ENCODE assay signal across 1 cellular context in the genomic region with DNA sequence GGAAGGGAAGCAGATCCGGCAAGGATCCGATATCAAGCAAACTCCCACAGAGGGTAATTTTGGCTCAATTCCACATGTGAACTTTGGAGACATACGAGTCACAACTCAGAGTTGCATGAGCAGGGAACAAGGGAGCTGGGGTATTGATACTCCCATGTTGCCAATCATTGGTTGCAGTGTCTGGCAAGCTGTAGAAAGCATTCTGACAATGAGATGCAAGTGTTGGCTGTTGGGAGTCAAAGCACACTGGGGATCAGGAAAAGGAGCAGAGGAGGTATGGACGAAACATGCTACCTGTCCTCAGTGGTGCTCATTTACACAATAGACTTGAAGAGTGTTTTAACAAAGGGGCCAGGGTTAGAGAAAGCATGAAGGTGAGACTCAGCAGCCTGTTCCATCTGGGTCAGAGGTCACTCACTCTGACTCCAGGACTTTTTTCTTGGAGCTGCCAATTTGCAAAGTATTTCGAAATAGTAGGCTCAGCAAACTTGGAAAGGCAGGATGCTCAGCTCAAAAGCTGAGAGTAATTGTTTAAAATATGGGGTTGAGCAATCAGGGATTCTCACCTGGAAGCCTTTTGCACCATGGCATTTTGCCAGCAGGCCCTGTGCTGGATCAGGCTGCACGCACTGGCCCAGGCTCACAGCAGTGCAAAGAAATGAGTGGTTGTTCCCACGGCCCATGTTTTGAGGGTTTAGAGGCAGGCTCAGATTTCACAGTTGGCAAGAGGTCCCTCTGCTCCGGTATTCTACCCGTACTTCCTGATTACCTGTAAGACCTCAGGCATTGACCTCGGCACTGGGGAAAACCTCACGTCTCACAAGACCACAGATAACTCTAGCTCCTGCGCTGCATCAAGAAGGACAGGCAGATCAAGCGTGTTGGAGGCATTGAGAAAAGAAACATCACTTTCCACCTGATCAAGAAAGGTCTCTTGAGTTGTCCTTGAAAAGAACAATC.
TF ChIP-seq lines count a peak whose summit lies in the region.

No MANE protein-coding gene starts in this region.

TF ChIP-seq in HepG2, 621 proteins besides CTCF, POLR2A, EP300 and RAD21 (continued from another document and continues in another):
- TF ChIP-seq, protein P1, sequence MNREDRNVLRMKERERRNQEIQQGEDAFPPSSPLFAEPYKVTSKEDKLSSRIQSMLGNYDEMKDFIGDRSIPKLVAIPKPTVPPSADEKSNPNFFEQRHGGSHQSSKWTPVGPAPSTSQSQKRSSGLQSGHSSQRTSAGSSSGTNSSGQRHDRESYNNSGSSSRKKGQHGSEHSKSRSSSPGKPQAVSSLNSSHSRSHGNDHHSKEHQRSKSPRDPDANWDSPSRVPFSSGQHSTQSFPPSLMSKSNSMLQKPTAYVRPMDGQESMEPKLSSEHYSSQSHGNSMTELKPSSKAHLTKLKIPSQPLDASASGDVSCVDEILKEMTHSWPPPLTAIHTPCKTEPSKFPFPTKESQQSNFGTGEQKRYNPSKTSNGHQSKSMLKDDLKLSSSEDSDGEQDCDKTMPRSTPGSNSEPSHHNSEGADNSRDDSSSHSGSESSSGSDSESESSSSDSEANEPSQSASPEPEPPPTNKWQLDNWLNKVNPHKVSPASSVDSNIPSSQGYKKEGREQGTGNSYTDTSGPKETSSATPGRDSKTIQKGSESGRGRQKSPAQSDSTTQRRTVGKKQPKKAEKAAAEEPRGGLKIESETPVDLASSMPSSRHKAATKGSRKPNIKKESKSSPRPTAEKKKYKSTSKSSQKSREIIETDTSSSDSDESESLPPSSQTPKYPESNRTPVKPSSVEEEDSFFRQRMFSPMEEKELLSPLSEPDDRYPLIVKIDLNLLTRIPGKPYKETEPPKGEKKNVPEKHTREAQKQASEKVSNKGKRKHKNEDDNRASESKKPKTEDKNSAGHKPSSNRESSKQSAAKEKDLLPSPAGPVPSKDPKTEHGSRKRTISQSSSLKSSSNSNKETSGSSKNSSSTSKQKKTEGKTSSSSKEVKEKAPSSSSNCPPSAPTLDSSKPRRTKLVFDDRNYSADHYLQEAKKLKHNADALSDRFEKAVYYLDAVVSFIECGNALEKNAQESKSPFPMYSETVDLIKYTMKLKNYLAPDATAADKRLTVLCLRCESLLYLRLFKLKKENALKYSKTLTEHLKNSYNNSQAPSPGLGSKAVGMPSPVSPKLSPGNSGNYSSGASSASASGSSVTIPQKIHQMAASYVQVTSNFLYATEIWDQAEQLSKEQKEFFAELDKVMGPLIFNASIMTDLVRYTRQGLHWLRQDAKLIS (CRISPR knock-in tag; IDR thresholded peaks at IDR 0.05): no peak; the same call in none of the 2 replicates
- no peak for TF ChIP-seq TBP (CRISPR knock-in tag; IDR thresholded peaks at IDR 0.05)
- TF ChIP-seq THAP11 (CRISPR knock-in tag; IDR thresholded peaks at IDR 0.05): peak; percentile 80
- TF ChIP-seq ZBTB42 (CRISPR knock-in tag; IDR thresholded peaks at IDR 0.05): no peak
- TF ChIP-seq ZBTB7B (CRISPR knock-in tag; IDR thresholded peaks at IDR 0.05): peak; percentile 84
- no peak for TF ChIP-seq GTF2F1 (IDR thresholded peaks at IDR 0.05; ENCODE audit: low read length)
- TF ChIP-seq ZNF7 (CRISPR knock-in tag; IDR thresholded peaks at IDR 0.05): no peak
- TF ChIP-seq RFX3 (CRISPR knock-in tag; IDR thresholded peaks at IDR 0.05): no peak
- peak; percentile 84; the same call in 1 of the 2 replicates for TF ChIP-seq ZNF703 (CRISPR knock-in tag; IDR thresholded peaks at IDR 0.05; ENCODE audit: borderline replicate concordance)
- TF ChIP-seq MED1 (CRISPR knock-in tag; IDR thresholded peaks at IDR 0.05): peak; percentile 97
- TF ChIP-seq KMT2B (CRISPR knock-in tag; IDR thresholded peaks at IDR 0.05): peak; percentile 34; the same call in 1 of the 2 replicates
- no peak for TF ChIP-seq ZNF883 (CRISPR knock-in tag; IDR thresholded peaks at IDR 0.05; ENCODE audit: not compliant biosample characterization)
- TF ChIP-seq ZBTB1 (CRISPR knock-in tag; IDR thresholded peaks at IDR 0.05; ENCODE audit: borderline replicate concordance): no peak
- TF ChIP-seq REL (CRISPR knock-in tag; conservative IDR thresholded peaks at IDR 0.05): no peak
- TF ChIP-seq NFIB (CRISPR knock-in tag; IDR thresholded peaks at IDR 0.05; ENCODE audit: borderline replicate concordance): no peak; the same call in 1 of the 2 replicates
- no peak for TF ChIP-seq TAF1 (CRISPR knock-in tag; IDR thresholded peaks at IDR 0.05)
- TF ChIP-seq CREB1 (IDR thresholded peaks at IDR 0.05): no peak
- peak; percentile 85 for TF ChIP-seq CREB1 (CRISPR knock-in tag; IDR thresholded peaks at IDR 0.05)
- 0 out of 2 replicates have a peak, but pooled peaks have one; percentile 21 for TF ChIP-seq ZNF878 (CRISPR knock-in tag; IDR thresholded peaks at IDR 0.05)
- TF ChIP-seq SOX6 (IDR thresholded peaks at IDR 0.05): no peak
- peak; percentile 100 for TF ChIP-seq SOX6 (CRISPR knock-in tag; IDR thresholded peaks at IDR 0.05)
- peak; percentile 95 for TF ChIP-seq SIX1 (CRISPR knock-in tag; IDR thresholded peaks at IDR 0.05; ENCODE audit: borderline replicate concordance)
- TF ChIP-seq FOXO1 (CRISPR knock-in tag; IDR thresholded peaks at IDR 0.05): peak; percentile 77
- no peak for TF ChIP-seq ZNF234 (CRISPR knock-in tag; conservative IDR thresholded peaks at IDR 0.05)
- TF ChIP-seq HOXA7 (CRISPR knock-in tag; IDR thresholded peaks at IDR 0.05): no peak
- 0 out of 2 replicates have a peak, but pooled peaks have one; percentile 11 for TF ChIP-seq CC2D1A (CRISPR knock-in tag; IDR thresholded peaks at IDR 0.05)
- peak; percentile 100 for TF ChIP-seq ZNF292 (CRISPR knock-in tag; IDR thresholded peaks at IDR 0.05; ENCODE audit: borderline replicate concordance, low read depth)
- TF ChIP-seq NBN (conservative IDR thresholded peaks at IDR 0.05): no peak
- no peak for TF ChIP-seq ZNF337 (CRISPR knock-in tag; IDR thresholded peaks at IDR 0.05; ENCODE audit: borderline replicate concordance, low read depth)
- no peak for TF ChIP-seq THAP8 (CRISPR knock-in tag; IDR thresholded peaks at IDR 0.05; ENCODE audit: borderline replicate concordance)
- peak; percentile 84; the same call in 1 of the 2 replicates for TF ChIP-seq KDM5B (CRISPR knock-in tag; IDR thresholded peaks at IDR 0.05; ENCODE audit: borderline replicate concordance)
- TF ChIP-seq ZNF547 (CRISPR knock-in tag; IDR thresholded peaks at IDR 0.05): peak; percentile 75
- TF ChIP-seq SAP130 (CRISPR knock-in tag; IDR thresholded peaks at IDR 0.05; ENCODE audit: low read depth): peak; percentile 89
- no peak for TF ChIP-seq THYN1 (CRISPR knock-in tag; IDR thresholded peaks at IDR 0.05; ENCODE audit: borderline replicate concordance, low read depth)
- TF ChIP-seq GTF3A (CRISPR knock-in tag; conservative IDR thresholded peaks at IDR 0.05): 0 out of 2 replicates have a peak, but pooled peaks have one; percentile 89
- TF ChIP-seq JUND (CRISPR knock-in tag; IDR thresholded peaks at IDR 0.05): peak; percentile 81; the same call in 1 of the 2 replicates
- no peak for TF ChIP-seq SUZ12 (IDR thresholded peaks at IDR 0.05; ENCODE audit: low read depth, low read length)
- no peak for TF ChIP-seq ZNF616 (CRISPR knock-in tag; IDR thresholded peaks at IDR 0.05; ENCODE audit: low read depth)
- no peak for TF ChIP-seq SMARCE1 (IDR thresholded peaks at IDR 0.05; ENCODE audit: borderline replicate concordance)
- peak; percentile 98 for TF ChIP-seq GFI1 (CRISPR knock-in tag; IDR thresholded peaks at IDR 0.05; ENCODE audit: borderline replicate concordance)
- TF ChIP-seq ZFP36 (IDR thresholded peaks at IDR 0.05; ENCODE audit: borderline replicate concordance, low read depth, low read length, partially characterized antibody): no peak
- no peak for TF ChIP-seq ZNF138 (CRISPR knock-in tag; IDR thresholded peaks at IDR 0.05; ENCODE audit: low read depth)
- TF ChIP-seq GMEB1 (CRISPR knock-in tag; IDR thresholded peaks at IDR 0.05; ENCODE audit: borderline replicate concordance): peak; percentile 68; the same call in 1 of the 2 replicates
- no peak for TF ChIP-seq ZNF180 (CRISPR knock-in tag; IDR thresholded peaks at IDR 0.05; ENCODE audit: borderline replicate concordance, low read depth)
- TF ChIP-seq ZNF446 (CRISPR knock-in tag; IDR thresholded peaks at IDR 0.05): no peak
- TF ChIP-seq NR2C2 (CRISPR knock-in tag; IDR thresholded peaks at IDR 0.05; ENCODE audit: borderline replicate concordance): peak; percentile 95
- TF ChIP-seq IRF9 (CRISPR knock-in tag; IDR thresholded peaks at IDR 0.05; ENCODE audit: borderline replicate concordance): peak; percentile 87; the same call in 1 of the 2 replicates
- TF ChIP-seq, protein P2, sequence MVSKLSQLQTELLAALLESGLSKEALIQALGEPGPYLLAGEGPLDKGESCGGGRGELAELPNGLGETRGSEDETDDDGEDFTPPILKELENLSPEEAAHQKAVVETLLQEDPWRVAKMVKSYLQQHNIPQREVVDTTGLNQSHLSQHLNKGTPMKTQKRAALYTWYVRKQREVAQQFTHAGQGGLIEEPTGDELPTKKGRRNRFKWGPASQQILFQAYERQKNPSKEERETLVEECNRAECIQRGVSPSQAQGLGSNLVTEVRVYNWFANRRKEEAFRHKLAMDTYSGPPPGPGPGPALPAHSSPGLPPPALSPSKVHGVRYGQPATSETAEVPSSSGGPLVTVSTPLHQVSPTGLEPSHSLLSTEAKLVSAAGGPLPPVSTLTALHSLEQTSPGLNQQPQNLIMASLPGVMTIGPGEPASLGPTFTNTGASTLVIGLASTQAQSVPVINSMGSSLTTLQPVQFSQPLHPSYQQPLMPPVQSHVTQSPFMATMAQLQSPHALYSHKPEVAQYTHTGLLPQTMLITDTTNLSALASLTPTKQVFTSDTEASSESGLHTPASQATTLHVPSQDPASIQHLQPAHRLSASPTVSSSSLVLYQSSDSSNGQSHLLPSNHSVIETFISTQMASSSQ (IDR thresholded peaks at IDR 0.05; ENCODE audit: low read depth): peak; percentile 69; the same call in 1 of the 2 replicates
- TF ChIP-seq, protein P2 (CRISPR knock-in tag; IDR thresholded peaks at IDR 0.05; ENCODE audit: borderline replicate concordance): peak; percentile 93
- peak; percentile 95 for TF ChIP-seq SSRP1 (CRISPR knock-in tag; IDR thresholded peaks at IDR 0.05)
- TF ChIP-seq FOXP4 (CRISPR knock-in tag; IDR thresholded peaks at IDR 0.05): peak; percentile 97
- TF ChIP-seq, protein P3, sequence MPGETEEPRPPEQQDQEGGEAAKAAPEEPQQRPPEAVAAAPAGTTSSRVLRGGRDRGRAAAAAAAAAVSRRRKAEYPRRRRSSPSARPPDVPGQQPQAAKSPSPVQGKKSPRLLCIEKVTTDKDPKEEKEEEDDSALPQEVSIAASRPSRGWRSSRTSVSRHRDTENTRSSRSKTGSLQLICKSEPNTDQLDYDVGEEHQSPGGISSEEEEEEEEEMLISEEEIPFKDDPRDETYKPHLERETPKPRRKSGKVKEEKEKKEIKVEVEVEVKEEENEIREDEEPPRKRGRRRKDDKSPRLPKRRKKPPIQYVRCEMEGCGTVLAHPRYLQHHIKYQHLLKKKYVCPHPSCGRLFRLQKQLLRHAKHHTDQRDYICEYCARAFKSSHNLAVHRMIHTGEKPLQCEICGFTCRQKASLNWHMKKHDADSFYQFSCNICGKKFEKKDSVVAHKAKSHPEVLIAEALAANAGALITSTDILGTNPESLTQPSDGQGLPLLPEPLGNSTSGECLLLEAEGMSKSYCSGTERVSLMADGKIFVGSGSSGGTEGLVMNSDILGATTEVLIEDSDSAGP (CRISPR knock-in tag; IDR thresholded peaks at IDR 0.05; ENCODE audit: borderline replicate concordance): peak; percentile 81
